In the genomic region with DNA sequence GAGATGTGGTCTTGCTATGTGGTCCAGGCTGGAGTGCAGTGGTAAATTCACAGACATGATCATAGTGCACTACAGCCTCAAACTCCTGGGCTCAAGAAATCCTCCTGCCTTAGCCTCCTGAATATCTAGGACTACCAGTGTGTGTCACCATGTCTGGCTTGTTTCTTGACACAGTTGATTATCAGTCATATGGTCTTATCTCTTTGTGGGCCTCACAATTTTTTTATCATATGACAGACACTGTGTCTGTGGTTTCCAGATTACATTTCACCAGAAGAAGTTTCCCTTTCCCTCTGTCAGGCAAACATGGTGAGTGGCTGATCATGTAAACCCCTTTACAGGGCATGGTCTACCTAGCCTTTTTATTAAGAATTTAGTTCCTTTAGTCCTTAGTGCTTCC, we compare ENCODE assay signal across 2 cellular contexts.
A peak's percentile ranks its signal among the peaks of the same experiment; 100 is the strongest.
TF ChIP-seq lines count a peak whose summit lies in the region.

No MANE protein-coding gene starts in this region.

TF ChIP-seq in K562, 482 proteins besides CTCF, POLR2A, EP300 and RAD21 (continued from another document and continues in another):
- TF ChIP-seq, protein P1, sequence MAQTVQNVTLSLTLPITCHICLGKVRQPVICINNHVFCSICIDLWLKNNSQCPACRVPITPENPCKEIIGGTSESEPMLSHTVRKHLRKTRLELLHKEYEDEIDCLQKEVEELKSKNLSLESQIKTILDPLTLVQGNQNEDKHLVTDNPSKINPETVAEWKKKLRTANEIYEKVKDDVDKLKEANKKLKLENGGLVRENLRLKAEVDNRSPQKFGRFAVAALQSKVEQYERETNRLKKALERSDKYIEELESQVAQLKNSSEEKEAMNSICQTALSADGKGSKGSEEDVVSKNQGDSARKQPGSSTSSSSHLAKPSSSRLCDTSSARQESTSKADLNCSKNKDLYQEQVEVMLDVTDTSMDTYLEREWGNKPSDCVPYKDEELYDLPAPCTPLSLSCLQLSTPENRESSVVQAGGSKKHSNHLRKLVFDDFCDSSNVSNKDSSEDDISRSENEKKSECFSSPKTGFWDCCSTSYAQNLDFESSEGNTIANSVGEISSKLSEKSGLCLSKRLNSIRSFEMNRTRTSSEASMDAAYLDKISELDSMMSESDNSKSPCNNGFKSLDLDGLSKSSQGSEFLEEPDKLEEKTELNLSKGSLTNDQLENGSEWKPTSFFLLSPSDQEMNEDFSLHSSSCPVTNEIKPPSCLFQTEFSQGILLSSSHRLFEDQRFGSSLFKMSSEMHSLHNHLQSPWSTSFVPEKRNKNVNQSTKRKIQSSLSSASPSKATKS (CRISPR knock-in tag; IDR thresholded peaks at IDR 0.05), result no peak
- TF ChIP-seq PML (IDR thresholded peaks at IDR 0.05; ENCODE audit: low read length), result peak; percentile 76; the same call in 1 of the 2 replicates
- peak; percentile 87 for TF ChIP-seq ZNF644 (tag; IDR thresholded peaks at IDR 0.05; ENCODE audit: low read depth)
- no peak for TF ChIP-seq KAT8 (IDR thresholded peaks at IDR 0.05; ENCODE audit: low read depth)
- no peak for TF ChIP-seq ILK (tag; IDR thresholded peaks at IDR 0.05; ENCODE audit: borderline replicate concordance, low read depth)
- TF ChIP-seq ZNF830 (CRISPR knock-in tag; IDR thresholded peaks at IDR 0.05), result no peak
- no peak for TF ChIP-seq NR3C1 (CRISPR knock-in tag; IDR thresholded peaks at IDR 0.05)
- TF ChIP-seq GTF2A2 (tag; IDR thresholded peaks at IDR 0.05), result no peak
- TF ChIP-seq RNF2 (IDR thresholded peaks at IDR 0.05), result no peak
- TF ChIP-seq MAFK (IDR thresholded peaks at IDR 0.05; ENCODE audit: low read length), result no peak
- no peak for TF ChIP-seq MCM5 (IDR thresholded peaks at IDR 0.05; ENCODE audit: low read depth)
- TF ChIP-seq MEF2A (IDR thresholded peaks at IDR 0.05; ENCODE audit: control insufficient read depth, low read depth, low read length), result no peak
- no peak for TF ChIP-seq NCOA4 (IDR thresholded peaks at IDR 0.05; ENCODE audit: partially characterized antibody)
- peak; percentile 58 for TF ChIP-seq CCNT2 (IDR thresholded peaks at IDR 0.05; ENCODE audit: borderline replicate concordance, extremely low read depth, insufficient read length, low read depth, low read length)
- TF ChIP-seq, protein P2, sequence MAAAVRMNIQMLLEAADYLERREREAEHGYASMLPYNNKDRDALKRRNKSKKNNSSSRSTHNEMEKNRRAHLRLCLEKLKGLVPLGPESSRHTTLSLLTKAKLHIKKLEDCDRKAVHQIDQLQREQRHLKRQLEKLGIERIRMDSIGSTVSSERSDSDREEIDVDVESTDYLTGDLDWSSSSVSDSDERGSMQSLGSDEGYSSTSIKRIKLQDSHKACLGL (CRISPR knock-in tag; IDR thresholded peaks at IDR 0.05; ENCODE audit: borderline replicate concordance, poor library complexity, severe bottlenecking), result no peak
- TF ChIP-seq ZNF780A (CRISPR knock-in tag; IDR thresholded peaks at IDR 0.05), result no peak
- TF ChIP-seq, protein P3, sequence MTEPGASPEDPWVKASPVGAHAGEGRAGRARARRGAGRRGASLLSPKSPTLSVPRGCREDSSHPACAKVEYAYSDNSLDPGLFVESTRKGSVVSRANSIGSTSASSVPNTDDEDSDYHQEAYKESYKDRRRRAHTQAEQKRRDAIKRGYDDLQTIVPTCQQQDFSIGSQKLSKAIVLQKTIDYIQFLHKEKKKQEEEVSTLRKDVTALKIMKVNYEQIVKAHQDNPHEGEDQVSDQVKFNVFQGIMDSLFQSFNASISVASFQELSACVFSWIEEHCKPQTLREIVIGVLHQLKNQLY (CRISPR knock-in tag; conservative IDR thresholded peaks at IDR 0.05), result no peak
- no peak for TF ChIP-seq ZNF507 (tag; conservative IDR thresholded peaks at IDR 0.05)
- peak; percentile 83 for TF ChIP-seq FOSL1 (tag; conservative IDR thresholded peaks at IDR 0.05)
- TF ChIP-seq KLF16 (IDR thresholded peaks at IDR 0.05), result peak; percentile 81
- TF ChIP-seq NCOR1 (IDR thresholded peaks at IDR 0.05), result peak; percentile 87
- no peak for TF ChIP-seq OTX1 (CRISPR knock-in tag; IDR thresholded peaks at IDR 0.05)
- TF ChIP-seq DMBX1 (CRISPR knock-in tag; IDR thresholded peaks at IDR 0.05; ENCODE audit: borderline replicate concordance), result no peak; the same call in 1 of the 2 replicates

TF ChIP-seq in SK-N-SH treated with all-trans-retinoic acid at 6 μM for 48 hours, 23 proteins besides CTCF, POLR2A, EP300 and RAD21 (continued from another document):
- TF ChIP-seq, protein P4, sequence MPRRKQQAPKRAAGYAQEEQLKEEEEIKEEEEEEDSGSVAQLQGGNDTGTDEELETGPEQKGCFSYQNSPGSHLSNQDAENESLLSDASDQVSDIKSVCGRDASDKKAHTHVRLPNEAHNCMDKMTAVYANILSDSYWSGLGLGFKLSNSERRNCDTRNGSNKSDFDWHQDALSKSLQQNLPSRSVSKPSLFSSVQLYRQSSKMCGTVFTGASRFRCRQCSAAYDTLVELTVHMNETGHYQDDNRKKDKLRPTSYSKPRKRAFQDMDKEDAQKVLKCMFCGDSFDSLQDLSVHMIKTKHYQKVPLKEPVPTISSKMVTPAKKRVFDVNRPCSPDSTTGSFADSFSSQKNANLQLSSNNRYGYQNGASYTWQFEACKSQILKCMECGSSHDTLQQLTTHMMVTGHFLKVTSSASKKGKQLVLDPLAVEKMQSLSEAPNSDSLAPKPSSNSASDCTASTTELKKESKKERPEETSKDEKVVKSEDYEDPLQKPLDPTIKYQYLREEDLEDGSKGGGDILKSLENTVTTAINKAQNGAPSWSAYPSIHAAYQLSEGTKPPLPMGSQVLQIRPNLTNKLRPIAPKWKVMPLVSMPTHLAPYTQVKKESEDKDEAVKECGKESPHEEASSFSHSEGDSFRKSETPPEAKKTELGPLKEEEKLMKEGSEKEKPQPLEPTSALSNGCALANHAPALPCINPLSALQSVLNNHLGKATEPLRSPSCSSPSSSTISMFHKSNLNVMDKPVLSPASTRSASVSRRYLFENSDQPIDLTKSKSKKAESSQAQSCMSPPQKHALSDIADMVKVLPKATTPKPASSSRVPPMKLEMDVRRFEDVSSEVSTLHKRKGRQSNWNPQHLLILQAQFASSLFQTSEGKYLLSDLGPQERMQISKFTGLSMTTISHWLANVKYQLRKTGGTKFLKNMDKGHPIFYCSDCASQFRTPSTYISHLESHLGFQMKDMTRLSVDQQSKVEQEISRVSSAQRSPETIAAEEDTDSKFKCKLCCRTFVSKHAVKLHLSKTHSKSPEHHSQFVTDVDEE (CRISPR knock-in tag; IDR thresholded peaks at IDR 0.05), result no peak
- no peak for TF ChIP-seq ARNTL (CRISPR knock-in tag; IDR thresholded peaks at IDR 0.05; ENCODE audit: borderline replicate concordance, low read depth)
- no peak for TF ChIP-seq TCF4 (CRISPR knock-in tag; IDR thresholded peaks at IDR 0.05; ENCODE audit: borderline replicate concordance)
- no peak for TF ChIP-seq ZNF565 (CRISPR knock-in tag; conservative IDR thresholded peaks at IDR 0.05; ENCODE audit: low read depth)
- no peak for TF ChIP-seq PPARA (CRISPR knock-in tag; IDR thresholded peaks at IDR 0.05; ENCODE audit: borderline replicate concordance)
- TF ChIP-seq, protein P5, sequence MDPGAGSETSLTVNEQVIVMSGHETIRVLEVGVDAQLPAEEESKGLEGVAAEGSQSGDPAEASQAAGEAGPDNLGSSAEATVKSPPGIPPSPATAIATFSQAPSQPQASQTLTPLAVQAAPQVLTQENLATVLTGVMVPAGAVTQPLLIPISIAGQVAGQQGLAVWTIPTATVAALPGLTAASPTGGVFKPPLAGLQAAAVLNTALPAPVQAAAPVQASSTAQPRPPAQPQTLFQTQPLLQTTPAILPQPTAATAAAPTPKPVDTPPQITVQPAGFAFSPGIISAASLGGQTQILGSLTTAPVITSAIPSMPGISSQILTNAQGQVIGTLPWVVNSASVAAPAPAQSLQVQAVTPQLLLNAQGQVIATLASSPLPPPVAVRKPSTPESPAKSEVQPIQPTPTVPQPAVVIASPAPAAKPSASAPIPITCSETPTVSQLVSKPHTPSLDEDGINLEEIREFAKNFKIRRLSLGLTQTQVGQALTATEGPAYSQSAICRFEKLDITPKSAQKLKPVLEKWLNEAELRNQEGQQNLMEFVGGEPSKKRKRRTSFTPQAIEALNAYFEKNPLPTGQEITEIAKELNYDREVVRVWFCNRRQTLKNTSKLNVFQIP (CRISPR knock-in tag; IDR thresholded peaks at IDR 0.05; ENCODE audit: borderline replicate concordance, low read depth), result no peak
- TF ChIP-seq ZC3H10 (CRISPR knock-in tag; IDR thresholded peaks at IDR 0.05), result no peak
- TF ChIP-seq, protein P6, sequence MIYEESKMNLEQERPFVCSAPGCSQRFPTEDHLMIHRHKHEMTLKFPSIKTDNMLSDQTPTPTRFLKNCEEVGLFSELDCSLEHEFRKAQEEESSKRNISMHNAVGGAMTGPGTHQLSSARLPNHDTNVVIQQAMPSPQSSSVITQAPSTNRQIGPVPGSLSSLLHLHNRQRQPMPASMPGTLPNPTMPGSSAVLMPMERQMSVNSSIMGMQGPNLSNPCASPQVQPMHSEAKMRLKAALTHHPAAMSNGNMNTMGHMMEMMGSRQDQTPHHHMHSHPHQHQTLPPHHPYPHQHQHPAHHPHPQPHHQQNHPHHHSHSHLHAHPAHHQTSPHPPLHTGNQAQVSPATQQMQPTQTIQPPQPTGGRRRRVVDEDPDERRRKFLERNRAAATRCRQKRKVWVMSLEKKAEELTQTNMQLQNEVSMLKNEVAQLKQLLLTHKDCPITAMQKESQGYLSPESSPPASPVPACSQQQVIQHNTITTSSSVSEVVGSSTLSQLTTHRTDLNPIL (CRISPR knock-in tag; IDR thresholded peaks at IDR 0.05; ENCODE audit: low read depth), result no peak
- no peak for TF ChIP-seq BACH2 (CRISPR knock-in tag; IDR thresholded peaks at IDR 0.05; ENCODE audit: borderline replicate concordance)
- no peak for TF ChIP-seq OSR1 (CRISPR knock-in tag; IDR thresholded peaks at IDR 0.05)
- no peak for TF ChIP-seq CSDC2 (CRISPR knock-in tag; IDR thresholded peaks at IDR 0.05)
- TF ChIP-seq ZFP30 (CRISPR knock-in tag; IDR thresholded peaks at IDR 0.05), result no peak
- TF ChIP-seq, protein P7, sequence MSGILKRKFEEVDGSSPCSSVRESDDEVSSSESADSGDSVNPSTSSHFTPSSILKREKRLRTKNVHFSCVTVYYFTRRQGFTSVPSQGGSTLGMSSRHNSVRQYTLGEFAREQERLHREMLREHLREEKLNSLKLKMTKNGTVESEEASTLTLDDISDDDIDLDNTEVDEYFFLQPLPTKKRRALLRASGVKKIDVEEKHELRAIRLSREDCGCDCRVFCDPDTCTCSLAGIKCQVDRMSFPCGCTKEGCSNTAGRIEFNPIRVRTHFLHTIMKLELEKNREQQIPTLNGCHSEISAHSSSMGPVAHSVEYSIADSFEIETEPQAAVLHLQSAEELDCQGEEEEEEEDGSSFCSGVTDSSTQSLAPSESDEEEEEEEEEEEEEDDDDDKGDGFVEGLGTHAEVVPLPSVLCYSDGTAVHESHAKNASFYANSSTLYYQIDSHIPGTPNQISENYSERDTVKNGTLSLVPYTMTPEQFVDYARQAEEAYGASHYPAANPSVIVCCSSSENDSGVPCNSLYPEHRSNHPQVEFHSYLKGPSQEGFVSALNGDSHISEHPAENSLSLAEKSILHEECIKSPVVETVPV (CRISPR knock-in tag; IDR thresholded peaks at IDR 0.05), result no peak
- no peak for TF ChIP-seq TOX (CRISPR knock-in tag; IDR thresholded peaks at IDR 0.05; ENCODE audit: borderline replicate concordance)
- no peak for TF ChIP-seq ZNF8 (CRISPR knock-in tag; IDR thresholded peaks at IDR 0.05)
- no peak for TF ChIP-seq ESRRG (CRISPR knock-in tag; IDR thresholded peaks at IDR 0.05)
- no peak for TF ChIP-seq GLIS3 (CRISPR knock-in tag; IDR thresholded peaks at IDR 0.05)
TF ChIP-seq in SK-N-SH treated with all-trans-retinoic acid at 6 μM for 48 hours: peak in this region for 0.
